3 cellular contexts compared by ENCODE assay signal in genomic region chr10:46443422-46443821, GRCh38. TPM values are rescaled to one million over a fixed set of nuclear protein-coding genes. Genes with fewer than 3 reads are reported as not detected.
"Had no signal": no experiment of that assay in that cellular context is flagged by ENCODE, and none has a peak within 500 bp of the region (broad histone marks: within the 10 kb centered on the region; RNA-seq: fewer than 3 reads in every experiment).

No MANE protein-coding gene starts in this region.

RNA-seq across cellular contexts. Expression of gene NPY4R, which starts 22.3 kb away (rescaled TPM):
- total RNA-seq: K562, PC-3, Right ventricle myocardium superior had no signal
- polyA plus RNA-seq: K562 had no signal
